Comparison of ENCODE assay signal across 7 cellular contexts in genomic region chr13:22926176-22927007, GRCh38.
A peak's percentile ranks its signal among the peaks of the same experiment; 100 is the strongest.
DNase-seq lines count a peak whose midpoint lies in the region; ATAC-seq and TF ChIP-seq lines count a peak whose summit lies in the region.

No MANE protein-coding gene starts in this region.

- peak overlapping the region in 1 of 2 donors; percentile 27 for H3K27ac ChIP-seq in ascending aorta
- H3K27ac ChIP-seq in stomach smooth muscle (ENCODE audit: low read length) = peak overlapping the region; percentile 24

- TF ChIP-seq CTCF in HFFc6 (IDR thresholded peaks at IDR 0.05) = no peak
- TF ChIP-seq CTCF in ascending aorta (IDR thresholded peaks at IDR 0.05) = no peak

- ATAC-seq in GM21737 (IDR thresholded peaks at IDR 0.05; ENCODE audit: unreplicated experiment) = no peak

- H3K36me3 ChIP-seq in ascending aorta = no peaks in the 10 kb centered on the region
- no peaks in the 10 kb centered on the region for H3K36me3 ChIP-seq in stomach smooth muscle (ENCODE audit: control insufficient read depth in 2 of 2, insufficient read depth in 2 of 2, low read length in 2 of 2)

- DNase-seq in HFFc6 (no peak), ascending aorta (ENCODE audit: low spot score in 2 of 2) (peak in 1 of 2 donors; percentile 71), kidney tubule cell (ENCODE audit: low spot score) (peak; percentile 89), NCI-H146 (lab: John Stamatoyannopoulos, UW) (no peak), NCI-H345 treated with DMSO at 0.1 percent for 48 hours (lab: John Stamatoyannopoulos, UW; ENCODE audit: unreplicated experiment) (no peak)

- H3K9ac ChIP-seq in stomach smooth muscle (ENCODE audit: low read length in 2 of 2) = peak overlapping the region; percentile 48 to 69

- no peak overlapping the region for H3K27ac Mint-ChIP-seq in HFFc6

- no peaks in the 10 kb centered on the region for H3K36me3 Mint-ChIP-seq in HFFc6 (ENCODE audit: low read depth)

- H3K9me3 Mint-ChIP-seq in HFFc6 = peaks cover 4% of the 10 kb centered on the region; the same call in 1 of the 2 replicates

- no peaks in the 10 kb centered on the region for H3K9me3 ChIP-seq in ascending aorta
- H3K9me3 ChIP-seq in stomach smooth muscle (ENCODE audit: control insufficient read depth in 2 of 2, low read length in 2 of 2) = no peaks in the 10 kb centered on the region

- no peaks in the 10 kb centered on the region; the same call in 1 of the 2 replicates for H3K4me1 Mint-ChIP-seq in HFFc6 (ENCODE audit: low read depth)

- no peaks in the 10 kb centered on the region; the same call in 1 of the 2 replicates for H3K27me3 Mint-ChIP-seq in HFFc6 (ENCODE audit: insufficient read depth)

- intact Hi-C loops in ascending aorta (cut with DNase I) = no loop called here

- H3K4me1 ChIP-seq in ascending aorta (no peaks in the 10 kb centered on the region), stomach smooth muscle (ENCODE audit: control insufficient read depth, insufficient read depth, low read length) (peaks cover 2% of the 10 kb centered on the region)

- H3K27me3 ChIP-seq in ascending aorta (no peaks in the 10 kb centered on the region), stomach smooth muscle (ENCODE audit: control insufficient read depth in 1 of 2, insufficient read depth in 2 of 2, low read length in 2 of 2) (no peaks in the 10 kb centered on the region)

- H3K4me3 ChIP-seq in ascending aorta (peak overlapping the region; percentile 50 to 52), stomach smooth muscle (ENCODE audit: low read length in 2 of 2) (peak overlapping the region; percentile 59 to 72)

- H3K4me3 Mint-ChIP-seq in HFFc6 = peak overlapping the region; percentile 41; the same call in 1 of the 2 replicates
